In the genomic region with DNA sequence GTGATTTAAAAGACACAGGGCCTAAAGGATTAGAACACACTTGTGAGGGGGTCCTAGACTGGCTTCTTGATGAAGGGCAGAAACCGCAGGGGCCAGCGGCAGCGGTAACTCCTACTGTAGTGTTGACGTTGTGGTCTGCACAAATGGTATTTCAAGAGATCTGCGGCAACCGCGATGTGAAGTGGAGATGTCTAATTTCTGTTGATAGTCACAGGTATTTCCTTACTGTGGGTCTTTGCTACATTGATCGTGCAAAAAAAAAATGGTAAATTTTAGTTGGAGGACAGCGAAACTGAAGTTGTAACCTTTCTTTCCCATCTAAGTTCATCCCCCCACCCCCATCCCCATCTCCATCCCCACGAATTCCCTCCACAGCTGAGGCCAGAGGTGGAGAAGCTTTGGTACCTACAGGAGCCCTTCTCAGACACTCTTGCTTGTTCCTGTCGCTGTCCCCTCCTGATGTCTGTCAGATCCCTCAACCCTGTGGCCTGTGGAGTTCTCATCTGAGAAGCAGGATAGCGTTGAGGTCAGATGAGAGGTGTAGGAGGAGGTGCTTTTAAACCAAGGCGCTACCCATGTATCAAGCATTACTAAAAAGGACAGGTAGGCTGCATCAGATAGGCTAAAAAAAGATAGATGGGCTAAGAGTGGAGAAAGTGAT, we compare ENCODE assay signal across 8 cellular contexts. TPM values are rescaled to one million over a fixed set of nuclear protein-coding genes. Genes with fewer than 3 reads are reported as not detected.
DNase-seq lines count a peak whose midpoint lies in the region; ATAC-seq and TF ChIP-seq lines count a peak whose summit lies in the region.

No MANE protein-coding gene starts in this region.

- H3K9me3 ChIP-seq in AG04450 (ENCODE audit: control insufficient read depth, insufficient read depth, low read length) (no peaks in the 10 kb centered on the region; the same call in 1 of the 2 replicates), Panc1 (ENCODE audit: control insufficient read depth, insufficient read depth, low read depth, low read length) (no peaks in the 10 kb centered on the region)

- H3K27me3 ChIP-seq in AG04450 (ENCODE audit: control insufficient read depth, insufficient read depth, low read length) (no peaks in the 10 kb centered on the region), Panc1 (ENCODE audit: control insufficient read depth, insufficient read depth, low read length) (no peaks in the 10 kb centered on the region)

- BruUV-seq in Panc1 (replicated peaks; lab: Mats Ljungman, UMichigan): no TSS peak

- H3K4me3 ChIP-seq in AG04450 (ENCODE audit: low read depth, low read length) (peak overlapping the region; percentile 81), GM12865 (ENCODE audit: low read depth, low read length) (peak overlapping the region; percentile 98), Panc1 (ENCODE audit: low read depth in 2 of 2, low read length in 2 of 2) (peak overlapping the region; percentile 81 to 95), astrocyte of the spinal cord (ENCODE audit: low read depth, low read length) (peak overlapping the region; percentile 87)

- intact Hi-C loops in Panc1 (cut with micrococcal nuclease; ENCODE audit: unreplicated experiment): no loop called here

- POLR2A ChIA-PET in AG04450 (lab: Yijun Ruan, JAX) (interaction anchor here (0.6 kb wide), 1 partner anchor 316 kb away, joined by 3 read pairs; no protein-coding TSS in a partner anchor), Panc1 (lab: Charles Lee) (no interaction called here)

- CTCF ChIA-PET in AG04450 (lab: Charles Lee) (interaction anchor here (0.7 to 1.1 kb wide), 2 partner anchors 96 to 265 kb away, joined by 3 to 7 read pairs; no protein-coding TSS in a partner anchor), Panc1 (lab: Charles Lee) (no interaction called here)

- TF ChIP-seq CTCF in AG04450 (IDR thresholded peaks at IDR 0.05; ENCODE audit: low read depth, low read length) (no peak), GM12865 (IDR thresholded peaks at IDR 0.05; ENCODE audit: insufficient read depth, low read depth, low read length, missing control alignments) (no peak), Panc1 (IDR thresholded peaks at IDR 0.05) (no peak), astrocyte of the spinal cord (IDR thresholded peaks at IDR 0.05; ENCODE audit: low read depth, low read length) (no peak)

- in situ Hi-C loops in Panc1 (cut with HindIII; ENCODE audit: low pct_unique_long_range_greater_than_20kb, low sequenced_read_pairs): no loop called here
- in situ Hi-C loops in astrocyte of the spinal cord (cut with HindIII; ENCODE audit: low sequenced_read_pairs): no loop called here

- peaks cover 13% of the 10 kb centered on the region for H3K4me1 ChIP-seq in Panc1 (ENCODE audit: control insufficient read depth, insufficient read depth, low read length)

- peak; percentile 21 for ATAC-seq in HG03066 (IDR thresholded peaks at IDR 0.05; ENCODE audit: low read depth, unreplicated experiment)
- ATAC-seq in Panc1: peak; percentile 32

- DNase-seq in AG04450 (ENCODE audit: low read depth, low spot score) (no peak), GM12865 (ENCODE audit: low read depth) (peak; percentile 52), Panc1 (ENCODE audit: low read depth, low spot score) (no peak), astrocyte of the spinal cord (ENCODE audit: low read depth, low spot score) (peak; percentile 26), iPS-NIHi11 (ENCODE audit: low spot score) (peak; percentile 30), middle frontal gyrus (ENCODE audit: extremely low spot score, low spot score) (no peak)
- DNase-seq in stimulated activated CD4-positive, alpha-beta T cell treated with anti-CD3 and anti-CD28 coated beads, Interleukin-4, amount 100 ng/mL, for 24 hours: peak; percentile 16

- H3K36me3 ChIP-seq in Panc1 (ENCODE audit: control insufficient read depth, insufficient read depth, low read length): peaks cover 3% of the 10 kb centered on the region; the same call in 1 of the 2 replicates

- peak overlapping the region; percentile 32 for H3K27ac ChIP-seq in AG04450 (ENCODE audit: low read depth, low read length)
- H3K27ac ChIP-seq in Panc1 (ENCODE audit: low read length): peak overlapping the region; percentile 96

RNA-seq across cellular contexts. Expression of gene NTPCR, which starts 0.6 kb away (rescaled TPM):
- polyA plus RNA-seq in AG04450 (2011; rRNA removed): 46.2 and 59.0 TPM in 2 replicates
- 20.9 and 22.4 TPM in 2 replicates for polyA minus RNA-seq in AG04450 (2011; rRNA and poly(A)+ RNA removed)
- 46.8 TPM for total RNA-seq in Panc1 (2021; ENCODE audit: unreplicated experiment)
- 60.9 TPM for polyA plus RNA-seq in Panc1 (2012; ENCODE audit: insufficient read length)

Comparison
In these comparisons a context has a peak if more than half of its experiments do, and no peak if none do; other contexts are left out.
1. DNase-seq: peak in GM12865 (single experiment), astrocyte of the spinal cord (single experiment), iPS-NIHi11 (single experiment) and stimulated activated CD4-positive, alpha-beta T cell treated with anti-CD3 and anti-CD28 coated beads, Interleukin-4, amount 100 ng/mL, for 24 hours (single experiment); none in AG04450 (single experiment), Panc1 (single experiment) and middle frontal gyrus (single experiment).
2. Peak in every context shown above with its lines, with median percentiles within 50 percentile points of each other: H3K4me3 ChIP-seq.